ENCODE assay signal across 8 cellular contexts in genomic region chr2:65057391-65058052, GRCh38. TPM values are rescaled to one million over a fixed set of nuclear protein-coding genes. Genes with fewer than 3 reads are reported as not detected.
DNase-seq lines count a peak whose midpoint lies in the region; ATAC-seq and TF ChIP-seq lines count a peak whose summit lies in the region.

No MANE protein-coding gene starts in this region.

- H3K27me3 ChIP-seq in CD4-positive, CD25-positive, alpha-beta regulatory T cell (ENCODE audit: control insufficient read depth, insufficient read depth, low read length), result no peaks in the 10 kb centered on the region

- H3K4me3 Mint-ChIP-seq in CD4-positive, CD25-positive, alpha-beta regulatory T cell, result peak overlapping the region; percentile 91 to 97 (median 94)

- H3K27me3 Mint-ChIP-seq in CD4-positive, CD25-positive, alpha-beta regulatory T cell, result no peaks in the 10 kb centered on the region

- H3K4me3 ChIP-seq in CD4-positive, CD25-positive, alpha-beta regulatory T cell (ENCODE audit: low read depth, low read length), result peak overlapping the region; percentile 98
- H3K4me3 ChIP-seq in fibroblast of mammary gland (ENCODE audit: control insufficient read depth, low read depth, low read length), result peak overlapping the region; percentile 76

- no peaks in the 10 kb centered on the region for H3K36me3 ChIP-seq in CD4-positive, CD25-positive, alpha-beta regulatory T cell (ENCODE audit: control insufficient read depth, insufficient read depth, low read length)

- H3K9me3 Mint-ChIP-seq in CD4-positive, CD25-positive, alpha-beta regulatory T cell, result peaks cover 0 to 3% (median 0%) of the 10 kb centered on the region in 7 donors

- no peaks in the 10 kb centered on the region for H3K36me3 Mint-ChIP-seq in CD4-positive, CD25-positive, alpha-beta regulatory T cell

- peak; percentile 47 to 58 for ATAC-seq in CD4-positive, CD25-positive, alpha-beta regulatory T cell (ENCODE audit: low read depth in 2 of 2)
- ATAC-seq in GM21423 (IDR thresholded peaks at IDR 0.05; ENCODE audit: unreplicated experiment), result peak; percentile 19
- no peak for ATAC-seq in GM21619 (IDR thresholded peaks at IDR 0.05; ENCODE audit: unreplicated experiment)

- peak; percentile 47 to 92 (median 86) for DNase-seq in CD4-positive, CD25-positive, alpha-beta regulatory T cell
- peak; percentile 83 for DNase-seq in NCI-H2029 treated with DMSO at 0.1 percent for 48 hours (lab: John Stamatoyannopoulos, UW)
- DNase-seq in activated CD8-positive, alpha-beta memory T cell treated with anti-CD3 and anti-CD28 coated beads, Interleukin-2, amount 50 U/mL, for 4 hours, result peak; percentile 44
- peak; percentile 77 for DNase-seq in fibroblast of mammary gland (ENCODE audit: low read depth)
- peak; percentile 78 for DNase-seq in renal cortical epithelial cell (ENCODE audit: low read depth)
- no peak for DNase-seq in NCI-H1436 (lab: John Stamatoyannopoulos, UW)

- peaks cover 18 to 81% (median 58%) of the 10 kb centered on the region in 4 donors for H3K4me1 Mint-ChIP-seq in CD4-positive, CD25-positive, alpha-beta regulatory T cell

- peak overlapping the region; percentile 84 to 96 (median 90) for H3K27ac Mint-ChIP-seq in CD4-positive, CD25-positive, alpha-beta regulatory T cell

- H3K4me1 ChIP-seq in CD4-positive, CD25-positive, alpha-beta regulatory T cell (ENCODE audit: control insufficient read depth, insufficient read depth, low read length, poor library complexity, severe bottlenecking), result peaks cover 56% of the 10 kb centered on the region

- no peaks in the 10 kb centered on the region for H3K9me3 ChIP-seq in CD4-positive, CD25-positive, alpha-beta regulatory T cell (ENCODE audit: control insufficient read depth in 2 of 2, low read length in 2 of 2)

- TF ChIP-seq CTCF in fibroblast of mammary gland (conservative IDR thresholded peaks at IDR 0.05; ENCODE audit: control insufficient read depth, insufficient read depth, low read depth, low read length), result no peak

- H3K27ac ChIP-seq in CD4-positive, CD25-positive, alpha-beta regulatory T cell (ENCODE audit: insufficient read depth, low read length, poor library complexity, severe bottlenecking), result peak overlapping the region; percentile 74

RNA-seq across cellular contexts. Expression of gene CEP68, which starts 1.3 kb away (rescaled TPM):
- total RNA-seq in CD4-positive, CD25-positive, alpha-beta regulatory T cell, result 18.8 TPM
- 10 to 100 TPM; 19.9 to 27.8 (median 26.7) TPM for polyA plus RNA-seq in CD4-positive, CD25-positive, alpha-beta regulatory T cell
- 3.6 and 19.1 TPM in 2 replicates for total RNA-seq in renal cortical epithelial cell
